Comparison of ENCODE assay signal across 9 cellular contexts in genomic region chr1:111516008-111516535, GRCh38. TPM values are rescaled to one million over a fixed set of nuclear protein-coding genes. Genes with fewer than 3 reads are reported as not detected.
DNase-seq lines count a peak whose midpoint lies in the region; ATAC-seq and TF ChIP-seq lines count a peak whose summit lies in the region.
"Had no signal": no experiment of that assay in that cellular context is flagged by ENCODE, and none has a peak within 500 bp of the region (broad histone marks: within the 10 kb centered on the region; RNA-seq: fewer than 3 reads in every experiment).

No MANE protein-coding gene starts in this region.

- no peak overlapping the region for H3K27ac ChIP-seq in CD4-positive, CD25-positive, alpha-beta regulatory T cell (ENCODE audit: insufficient read depth, low read length, poor library complexity, severe bottlenecking)
- H3K27ac ChIP-seq in GM23338 (ENCODE audit: low read depth) (no peak overlapping the region), OCI-LY7 (ENCODE audit: low read depth, low read length, poor library complexity, severe bottlenecking) (peak overlapping the region; percentile 33), left lung (peak overlapping the region; percentile 70 to 91), temporal lobe (ENCODE audit: low read depth, low read length) (peak overlapping the region; percentile 40)

- peak in 2 of 3 donors; percentile 44 to 68 for DNase-seq in CD4-positive, CD25-positive, alpha-beta regulatory T cell
- peak; percentile 93 for DNase-seq in GM23338 (ENCODE audit: low spot score)
- DNase-seq in OCI-LY7 (ENCODE audit: low spot score), result peak; percentile 55
- no peak for DNase-seq in chondrocyte (ENCODE audit: low spot score)
- DNase-seq in left lung, result no peak
- DNase-seq in OCI-M2 (lab: John Stamatoyannopoulos, UW; ENCODE audit: unreplicated experiment), result no peak
- no peak for DNase-seq in HuH-7 (ENCODE audit: low spot score)

- CTCF ChIA-PET in OCI-LY7 (lab: Charles Lee; ENCODE audit: unreplicated experiment), result interaction anchor here (1.0 to 3.2 kb wide), 3 partner anchors 8 to 110 kb away, joined by 3 to 15 read pairs (median 4); no protein-coding TSS in a partner anchor

- POLR2A ChIA-PET in OCI-LY7 (lab: Charles Lee), result interaction anchor here (0.9 to 2.3 kb wide), 6 partner anchors 9 to 252 kb away, joined by 3 to 27 read pairs (median 5); partner anchors contain the start of genes ADORA3 and TMIGD3

- H3K27ac Mint-ChIP-seq in CD4-positive, CD25-positive, alpha-beta regulatory T cell, result peak overlapping the region in 2 of 3 donors; percentile 84 to 86
- H3K27ac Mint-ChIP-seq in GM23338, result 0 out of 2 replicates have a peak overlapping the region, but pooled peaks have one; percentile 11
- H3K27ac Mint-ChIP-seq in chondrocyte (ENCODE audit: unreplicated experiment), result no peak overlapping the region

- H3K79me2 ChIP-seq in GM23338 (replicated peaks; ENCODE audit: insufficient read depth) (no peaks in the 10 kb centered on the region), OCI-LY7 (ENCODE audit: insufficient read depth, low read depth, low read length) (no peaks in the 10 kb centered on the region)

- TF ChIP-seq CTCF in GM23338 (conservative IDR thresholded peaks at IDR 0.05; ENCODE audit: low read depth in 2 of 2) (peak; percentile 62 to 70), OCI-LY7 (conservative IDR thresholded peaks at IDR 0.05; ENCODE audit: low read length) (peak; percentile 68; the same call in 1 of the 2 replicates), chondrocyte (IDR thresholded peaks at IDR 0.05) (peak; percentile 27), left lung (IDR thresholded peaks at IDR 0.05) (peak in 1 of 2 donors; percentile 35)

- H3K36me3 Mint-ChIP-seq in CD4-positive, CD25-positive, alpha-beta regulatory T cell, result no peaks in the 10 kb centered on the region
- no peaks in the 10 kb centered on the region for H3K36me3 Mint-ChIP-seq in GM23338 (ENCODE audit: low read depth)
- no peaks in the 10 kb centered on the region for H3K36me3 Mint-ChIP-seq in chondrocyte (ENCODE audit: low read depth)

- H3K4me3 ChIP-seq in CD4-positive, CD25-positive, alpha-beta regulatory T cell (ENCODE audit: low read depth, low read length), result peak overlapping the region; percentile 19
- peak overlapping the region; percentile 59 for H3K4me3 ChIP-seq in GM23338
- H3K4me3 ChIP-seq in OCI-LY7 (ENCODE audit: low read depth, low read length, poor library complexity, severe bottlenecking), result peak overlapping the region; percentile 17
- peak overlapping the region; percentile 20 to 45 for H3K4me3 ChIP-seq in left lung

- H3K9me2 ChIP-seq in GM23338 (ENCODE audit: insufficient read depth) (no peaks in the 10 kb centered on the region), OCI-LY7 (ENCODE audit: insufficient read depth, low read length) (no peaks in the 10 kb centered on the region)

- no peaks in the 10 kb centered on the region for H3K9me3 Mint-ChIP-seq in CD4-positive, CD25-positive, alpha-beta regulatory T cell
- H3K9me3 Mint-ChIP-seq in GM23338, result no peaks in the 10 kb centered on the region; the same call in 2 of the 3 replicates
- no peaks in the 10 kb centered on the region for H3K9me3 Mint-ChIP-seq in chondrocyte (ENCODE audit: low read depth)

- H2AFZ ChIP-seq in GM23338 (peak overlapping the region; percentile 100), OCI-LY7 (ENCODE audit: low read length) (peak overlapping the region; percentile 97)

- peaks cover 9 to 54% (median 28%) of the 10 kb centered on the region in 4 donors for H3K4me1 Mint-ChIP-seq in CD4-positive, CD25-positive, alpha-beta regulatory T cell
- H3K4me1 Mint-ChIP-seq in GM23338 (peaks cover 5% of the 10 kb centered on the region; the same call in 2 of the 3 replicates), chondrocyte (ENCODE audit: low read depth) (no peaks in the 10 kb centered on the region)

- no peaks in the 10 kb centered on the region for H3K36me3 ChIP-seq in CD4-positive, CD25-positive, alpha-beta regulatory T cell (ENCODE audit: control insufficient read depth, insufficient read depth, low read length)
- H3K36me3 ChIP-seq in GM23338 (ENCODE audit: insufficient read depth) (no peaks in the 10 kb centered on the region), OCI-LY7 (ENCODE audit: insufficient read depth, low read length) (no peaks in the 10 kb centered on the region), left lung (no peaks in the 10 kb centered on the region)

- intact Hi-C loops in OCI-LY7 (cut with micrococcal nuclease; ENCODE audit: unreplicated experiment) (no loop called here), left lung (cut with DNase I) (no loop called here)

- H4K20me1 ChIP-seq in GM23338 (replicated peaks; ENCODE audit: insufficient read depth), result no peaks in the 10 kb centered on the region
- no peaks in the 10 kb centered on the region for H4K20me1 ChIP-seq in OCI-LY7 (ENCODE audit: insufficient read depth, low read length)

- ATAC-seq in CD4-positive, CD25-positive, alpha-beta regulatory T cell (ENCODE audit: low read depth in 2 of 2), result peak; percentile 22 to 24
- ATAC-seq in GM23338, result peak; percentile 83
- ATAC-seq in left lung, result peak; percentile 62
- ATAC-seq: Panc1 had no signal

- H3K4me2 ChIP-seq in GM23338 (peak overlapping the region; percentile 82), OCI-LY7 (ENCODE audit: low read length) (peak overlapping the region; percentile 65)

- no peaks in the 10 kb centered on the region for H3F3A ChIP-seq in GM23338 (replicated peaks; ENCODE audit: low read depth)

- H3K27me3 ChIP-seq in CD4-positive, CD25-positive, alpha-beta regulatory T cell (ENCODE audit: control insufficient read depth, insufficient read depth, low read length), result no peaks in the 10 kb centered on the region
- peaks cover 11% of the 10 kb centered on the region; the same call in 1 of the 2 replicates for H3K27me3 ChIP-seq in GM23338 (ENCODE audit: insufficient read depth)
- no peaks in the 10 kb centered on the region for H3K27me3 ChIP-seq in left lung

- peak overlapping the region in 3 of 4 donors; percentile 64 to 75 (median 74) for H3K4me3 Mint-ChIP-seq in CD4-positive, CD25-positive, alpha-beta regulatory T cell
- H3K4me3 Mint-ChIP-seq in GM23338 (peak overlapping the region; percentile 75), chondrocyte (ENCODE audit: unreplicated experiment) (no peak overlapping the region)

- H3K4me1 ChIP-seq in CD4-positive, CD25-positive, alpha-beta regulatory T cell (ENCODE audit: control insufficient read depth, insufficient read depth, low read length, poor library complexity, severe bottlenecking), result peaks cover 52% of the 10 kb centered on the region
- H3K4me1 ChIP-seq in GM23338 (ENCODE audit: insufficient read depth) (peaks cover 4% of the 10 kb centered on the region; the same call in 1 of the 2 replicates), OCI-LY7 (ENCODE audit: insufficient read depth, low read length, poor library complexity, severe bottlenecking) (peaks cover 49% of the 10 kb centered on the region), left lung (peaks cover 24 to 53% of the 10 kb centered on the region in 2 donors)

- no peaks in the 10 kb centered on the region for H3K27me3 Mint-ChIP-seq in CD4-positive, CD25-positive, alpha-beta regulatory T cell
- peaks cover 12% of the 10 kb centered on the region for H3K27me3 Mint-ChIP-seq in GM23338 (ENCODE audit: insufficient read depth, low read depth, poor library complexity)
- no peaks in the 10 kb centered on the region for H3K27me3 Mint-ChIP-seq in chondrocyte (ENCODE audit: low read depth)

- BruUV-seq in OCI-LY7 (replicated peaks; lab: Mats Ljungman, UMichigan), result no TSS peak

- H3K9me3 ChIP-seq in CD4-positive, CD25-positive, alpha-beta regulatory T cell (ENCODE audit: control insufficient read depth in 2 of 2, low read length in 2 of 2), result no peaks in the 10 kb centered on the region
- H3K9me3 ChIP-seq in OCI-LY7 (ENCODE audit: low read length) (no peaks in the 10 kb centered on the region), left lung (no peaks in the 10 kb centered on the region)

TF ChIP-seq in GM23338, 12 proteins besides CTCF, POLR2A, EP300 and RAD21 (continues in another document):
- peak; percentile 75 for TF ChIP-seq CREB1 (CRISPR knock-in tag; IDR thresholded peaks at IDR 0.05; ENCODE audit: low read depth)

RNA-seq across cellular contexts. Expression of gene ADORA3, which starts 12.6 kb away (rescaled TPM):
- not detected for total RNA-seq in CD4-positive, CD25-positive, alpha-beta regulatory T cell
- not detected for polyA plus RNA-seq in CD4-positive, CD25-positive, alpha-beta regulatory T cell
- not detected in 2 replicates for total RNA-seq in GM23338 (2014; rRNA removed; shearing (Covaris generic))
- not detected in 2 replicates for polyA plus RNA-seq in GM23338 (2016; fragmentation: Nextera tagmentation; extraction: Ambion mirVana)
- total RNA-seq in OCI-LY7 (2014; rRNA removed; shearing (Covaris generic)), result not detected in 2 replicates
- total RNA-seq in OCI-LY7 (2022), result 0.17 TPM in 1 of 2 replicates, not detected in the other
- not detected in 3 replicates for total RNA-seq in chondrocyte
- total RNA-seq in left lung, result 10 to 100 TPM; 10.8 to 11.0 TPM
- 0.74 TPM for total RNA-seq in temporal lobe

RNA-seq across cellular contexts. Expression of gene TMIGD3, which starts 12.6 kb away (rescaled TPM):
- total RNA-seq in CD4-positive, CD25-positive, alpha-beta regulatory T cell, result not detected
- not detected for polyA plus RNA-seq in CD4-positive, CD25-positive, alpha-beta regulatory T cell
- total RNA-seq in GM23338 (2014; rRNA removed; shearing (Covaris generic)), result not detected in 2 replicates
- polyA plus RNA-seq in GM23338 (2016; fragmentation: Nextera tagmentation; extraction: Ambion mirVana), result not detected in 2 replicates
- not detected in 2 replicates for total RNA-seq in OCI-LY7 (2014; rRNA removed; shearing (Covaris generic))
- total RNA-seq in OCI-LY7 (2022) (not detected in 2 replicates), chondrocyte (not detected in 3 replicates), left lung (10 to 100 TPM in 1 of 2 donors, 1 to 10 TPM in 1; 9.0 to 27.0 TPM), temporal lobe (0.74 TPM)

RNA-seq across cellular contexts. Expression of gene C1orf162, which starts 42.3 kb away (rescaled TPM):
- total RNA-seq in CD4-positive, CD25-positive, alpha-beta regulatory T cell, result 22.4 TPM
- 100 to 1,000 TPM in 1 of 4 donors, 10 to 100 TPM in 3; 45.4 to 111 (median 65.8) TPM for polyA plus RNA-seq in CD4-positive, CD25-positive, alpha-beta regulatory T cell
- total RNA-seq in GM23338 (2014; rRNA removed; shearing (Covaris generic)), result 0.16 and 0.69 TPM in 2 replicates
- polyA plus RNA-seq in GM23338 (2016; fragmentation: Nextera tagmentation; extraction: Ambion mirVana), result 0.28 and 0.47 TPM in 2 replicates
- 0.39 and 1.3 TPM in 2 replicates for total RNA-seq in OCI-LY7 (2014; rRNA removed; shearing (Covaris generic))
- 1.1 and 1.4 TPM in 2 replicates for total RNA-seq in OCI-LY7 (2022)
- 0.17 to 0.34 TPM in 2 of 3 replicates, not detected in the other for total RNA-seq in chondrocyte
- total RNA-seq in left lung, result 10 to 100 TPM; 29.7 to 94.0 TPM
- total RNA-seq in temporal lobe, result 0.49 TPM

Comparison
In these comparisons a context has a peak if more than half of its experiments do, and no peak if none do; other contexts are left out.
1. ATAC-seq: peak in every context shown above with its lines; median percentile 83 in GM23338; 62 in left lung; 23 in CD4-positive, CD25-positive, alpha-beta regulatory T cell.
2. DNase-seq: peak in CD4-positive, CD25-positive, alpha-beta regulatory T cell (2 of 3), GM23338 (single experiment) and OCI-LY7 (single experiment); none in chondrocyte (single experiment), left lung (0 of 2), OCI-M2 (single experiment) and HuH-7 (single experiment).
3. H3K27ac ChIP-seq: peak in OCI-LY7 (single experiment), left lung (2 of 2) and temporal lobe (single experiment); none in CD4-positive, CD25-positive, alpha-beta regulatory T cell (single experiment) and GM23338 (single experiment).
4. Peak in every context shown above with its lines, with median percentiles within 50 percentile points of each other: H3K4me3 ChIP-seq.